8 cellular contexts compared by ENCODE assay signal in genomic region chr11:8338138-8338537, GRCh38.
DNase-seq lines count a peak whose midpoint lies in the region; ATAC-seq and TF ChIP-seq lines count a peak whose summit lies in the region.

No MANE protein-coding gene starts in this region.

- H3K27me3 ChIP-seq in BE2C = no peaks in the 10 kb centered on the region

- DNase-seq in BE2C (peak; percentile 60), NCI-H146 treated with DMSO at 0.1 percent for 48 hours (lab: John Stamatoyannopoulos, UW; ENCODE audit: unreplicated experiment) (peak; percentile 21), amniotic epithelial cell (ENCODE audit: low read depth) (peak; percentile 24), islet precursor cell (peak; percentile 80), superior temporal gyrus (ENCODE audit: extremely low spot score) (peak; percentile 39)

- H3K36me3 ChIP-seq in BE2C = no peaks in the 10 kb centered on the region

- peak; percentile 68 for TF ChIP-seq CTCF in BE2C (IDR thresholded peaks at IDR 0.05; ENCODE audit: low read depth, low read length)

- ATAC-seq in GM18498 (IDR thresholded peaks at IDR 0.05; ENCODE audit: unreplicated experiment) (peak; percentile 45), GM18858 (IDR thresholded peaks at IDR 0.05; ENCODE audit: unreplicated experiment) (no peak), HG03139 (IDR thresholded peaks at IDR 0.05; ENCODE audit: unreplicated experiment) (no peak)

- no peak overlapping the region for H3K4me3 ChIP-seq in BE2C (ENCODE audit: low read depth, low read length)

- no peaks in the 10 kb centered on the region for H3K9me3 ChIP-seq in BE2C

- H3K4me1 ChIP-seq in BE2C = no peaks in the 10 kb centered on the region

Comparison
In these comparisons a context has a peak if more than half of its experiments do, and no peak if none do; other contexts are left out.
1. DNase-seq: peak in every context shown above with its lines; median percentile 80 in islet precursor cell; 60 in BE2C; 39 in superior temporal gyrus; 24 in amniotic epithelial cell; 21 in NCI-H146 treated with DMSO at 0.1 percent for 48 hours.